Comparison of ENCODE assay signal across 1 cellular context in the genomic region with DNA sequence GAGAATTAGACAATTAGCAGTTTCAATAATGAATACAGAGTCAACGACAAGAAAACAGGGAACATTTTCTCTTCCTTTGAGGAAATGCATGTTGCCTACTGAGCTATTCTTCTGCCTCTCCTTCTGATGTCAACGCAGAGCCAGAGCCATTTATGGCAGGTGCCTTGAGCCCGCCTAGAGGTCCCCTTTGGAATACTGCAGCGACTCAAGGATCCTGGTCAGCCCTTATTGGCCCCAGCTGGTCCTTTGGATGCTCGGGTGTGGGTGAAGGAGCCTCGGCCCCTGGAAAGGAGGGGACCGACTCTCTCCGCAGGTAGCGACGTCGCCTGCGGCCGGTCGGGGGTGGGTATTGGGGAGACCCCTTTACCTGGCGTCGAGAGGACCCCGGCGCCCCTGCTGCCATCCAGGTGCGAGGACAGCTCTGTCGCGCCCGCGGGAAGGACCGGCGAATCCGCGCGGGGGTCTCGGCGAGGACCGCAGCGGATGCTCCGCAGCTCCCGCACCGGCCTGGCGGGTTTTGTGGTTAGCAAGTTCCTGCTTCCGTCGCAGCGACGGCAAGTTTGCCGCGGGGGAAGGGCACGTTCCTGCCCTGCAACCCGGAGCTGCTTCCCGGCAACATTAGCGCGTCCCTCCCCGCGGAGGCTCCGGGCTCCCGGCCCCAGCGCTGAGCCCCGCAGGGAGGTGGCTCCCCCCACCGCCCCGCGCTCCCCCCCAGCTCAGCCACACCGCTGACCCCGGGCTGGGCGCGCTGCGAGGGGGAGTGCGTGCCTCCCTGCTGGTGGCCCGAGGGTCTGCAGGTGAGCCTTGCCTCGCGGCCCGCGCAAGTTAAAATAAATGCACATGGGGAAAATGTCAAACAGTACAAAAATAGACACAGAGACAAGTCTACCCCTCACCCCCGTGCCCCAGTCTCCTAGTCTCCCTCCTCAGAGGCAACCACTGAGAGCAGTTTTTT.
TF ChIP-seq lines count a peak whose summit lies in the region.

TSS of gene MANSC1 (minus strand) at position 532 of the 955 bp plus-strand sequence. CDS start 6,928 bp downstream, outside the sequence.

TF ChIP-seq in HepG2, 621 proteins besides CTCF, POLR2A, EP300 and RAD21 (continued from another document):
- TF ChIP-seq, protein P1, sequence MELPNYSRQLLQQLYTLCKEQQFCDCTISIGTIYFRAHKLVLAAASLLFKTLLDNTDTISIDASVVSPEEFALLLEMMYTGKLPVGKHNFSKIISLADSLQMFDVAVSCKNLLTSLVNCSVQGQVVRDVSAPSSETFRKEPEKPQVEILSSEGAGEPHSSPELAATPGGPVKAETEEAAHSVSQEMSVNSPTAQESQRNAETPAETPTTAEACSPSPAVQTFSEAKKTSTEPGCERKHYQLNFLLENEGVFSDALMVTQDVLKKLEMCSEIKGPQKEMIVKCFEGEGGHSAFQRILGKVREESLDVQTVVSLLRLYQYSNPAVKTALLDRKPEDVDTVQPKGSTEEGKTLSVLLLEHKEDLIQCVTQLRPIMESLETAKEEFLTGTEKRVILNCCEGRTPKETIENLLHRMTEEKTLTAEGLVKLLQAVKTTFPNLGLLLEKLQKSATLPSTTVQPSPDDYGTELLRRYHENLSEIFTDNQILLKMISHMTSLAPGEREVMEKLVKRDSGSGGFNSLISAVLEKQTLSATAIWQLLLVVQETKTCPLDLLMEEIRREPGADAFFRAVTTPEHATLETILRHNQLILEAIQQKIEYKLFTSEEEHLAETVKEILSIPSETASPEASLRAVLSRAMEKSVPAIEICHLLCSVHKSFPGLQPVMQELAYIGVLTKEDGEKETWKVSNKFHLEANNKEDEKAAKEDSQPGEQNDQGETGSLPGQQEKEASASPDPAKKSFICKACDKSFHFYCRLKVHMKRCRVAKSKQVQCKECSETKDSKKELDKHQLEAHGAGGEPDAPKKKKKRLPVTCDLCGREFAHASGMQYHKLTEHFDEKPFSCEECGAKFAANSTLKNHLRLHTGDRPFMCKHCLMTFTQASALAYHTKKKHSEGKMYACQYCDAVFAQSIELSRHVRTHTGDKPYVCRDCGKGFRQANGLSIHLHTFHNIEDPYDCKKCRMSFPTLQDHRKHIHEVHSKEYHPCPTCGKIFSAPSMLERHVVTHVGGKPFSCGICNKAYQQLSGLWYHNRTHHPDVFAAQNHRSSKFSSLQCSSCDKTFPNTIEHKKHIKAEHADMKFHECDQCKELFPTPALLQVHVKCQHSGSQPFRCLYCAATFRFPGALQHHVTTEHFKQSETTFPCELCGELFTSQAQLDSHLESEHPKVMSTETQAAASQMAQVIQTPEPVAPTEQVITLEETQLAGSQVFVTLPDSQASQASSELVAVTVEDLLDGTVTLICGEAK (IDR thresholded peaks at IDR 0.05): no peak
- TF ChIP-seq, protein P1 (CRISPR knock-in tag; IDR thresholded peaks at IDR 0.05): peak; percentile 59; the same call in 1 of the 2 replicates
- TF ChIP-seq KMT2B (CRISPR knock-in tag; IDR thresholded peaks at IDR 0.05) (peak; percentile 77), TFDP1 (CRISPR knock-in tag; IDR thresholded peaks at IDR 0.05; ENCODE audit: borderline replicate concordance) (peak; percentile 66; the same call in 1 of the 2 replicates), TCF7 (IDR thresholded peaks at IDR 0.05; ENCODE audit: low read depth) (no peak), PRMT3 (CRISPR knock-in tag; IDR thresholded peaks at IDR 0.05; ENCODE audit: borderline replicate concordance, low read depth) (0 out of 2 replicates have a peak, but pooled peaks have one; percentile 66), ZNF891 (CRISPR knock-in tag; IDR thresholded peaks at IDR 0.05) (peak; percentile 26; the same call in 1 of the 2 replicates), CBFB (CRISPR knock-in tag; IDR thresholded peaks at IDR 0.05) (peak; percentile 77; the same call in 1 of the 2 replicates), ZBTB7B (CRISPR knock-in tag; IDR thresholded peaks at IDR 0.05) (peak; percentile 82; the same call in 1 of the 2 replicates)
- TF ChIP-seq, protein P2, sequence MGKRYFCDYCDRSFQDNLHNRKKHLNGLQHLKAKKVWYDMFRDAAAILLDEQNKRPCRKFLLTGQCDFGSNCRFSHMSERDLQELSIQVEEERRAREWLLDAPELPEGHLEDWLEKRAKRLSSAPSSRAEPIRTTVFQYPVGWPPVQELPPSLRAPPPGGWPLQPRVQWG (CRISPR knock-in tag; IDR thresholded peaks at IDR 0.05; ENCODE audit: borderline replicate concordance, low read depth): no peak
TF ChIP-seq in HepG2: peak in this region for 148.
